1 cellular context compared by ENCODE assay signal in genomic region chr3:115552007-115552406, GRCh38.
TF ChIP-seq lines count a peak whose summit lies in the region.

No MANE protein-coding gene starts in this region.

TF ChIP-seq in SK-N-SH, 30 proteins besides CTCF, POLR2A, EP300 and RAD21 (continued from another document):
- no peak for TF ChIP-seq REST (IDR thresholded peaks at IDR 0.05; ENCODE audit: low read depth, low read length)
- no peak for TF ChIP-seq MEF2A (IDR thresholded peaks at IDR 0.05; ENCODE audit: borderline replicate concordance, low read depth)
- 0 out of 2 replicates have a peak, but pooled peaks have one; percentile 4 for TF ChIP-seq TCF12 (IDR thresholded peaks at IDR 0.05)
- TF ChIP-seq TAF1 (IDR thresholded peaks at IDR 0.05; ENCODE audit: borderline replicate concordance, low read depth, low read length) = no peak
- no peak for TF ChIP-seq SIN3A (IDR thresholded peaks at IDR 0.05; ENCODE audit: borderline replicate concordance, low read depth, low read length)
